9 cellular contexts compared by ENCODE assay signal in the genomic region with DNA sequence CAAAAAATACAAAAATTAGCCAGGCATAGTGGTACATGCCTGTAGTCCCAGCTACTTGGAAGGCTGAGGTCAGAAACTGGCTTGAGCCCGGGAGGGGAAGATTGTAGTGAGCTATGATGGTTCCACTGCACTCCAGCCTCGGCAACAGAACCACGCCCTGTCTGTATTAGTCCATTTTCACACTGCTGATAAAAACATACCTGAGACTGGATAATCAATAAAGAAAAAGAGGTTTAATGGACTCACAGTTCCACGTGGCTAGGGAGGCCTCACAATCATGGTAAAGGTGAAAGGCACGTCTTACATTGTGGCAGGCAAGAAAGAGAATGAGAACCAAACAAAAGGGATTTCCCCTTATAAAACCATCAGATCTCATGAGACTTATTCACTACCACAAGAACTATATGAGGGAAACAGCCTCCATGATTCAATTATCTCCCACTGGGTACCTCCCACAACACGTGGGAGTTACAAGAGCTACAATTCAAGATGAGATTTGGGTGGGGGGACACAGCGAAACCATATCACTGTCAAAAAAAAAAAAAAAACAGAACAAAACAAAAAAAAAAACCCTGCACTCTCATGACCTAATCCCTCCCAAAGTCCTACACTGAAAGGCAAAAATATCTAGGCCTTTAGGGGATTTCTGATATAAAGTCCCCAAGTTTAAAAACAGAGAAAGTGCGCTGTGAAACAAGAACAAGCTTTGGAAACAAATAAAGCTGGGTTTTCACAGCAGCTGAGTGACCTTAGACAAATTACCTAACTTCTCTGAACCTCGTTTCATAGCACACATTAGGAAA.
DNase-seq lines count a peak whose midpoint lies in the region; ATAC-seq and TF ChIP-seq lines count a peak whose summit lies in the region.
"Had no signal": no experiment of that assay in that cellular context is flagged by ENCODE, and none has a peak within 500 bp of the region (broad histone marks: within the 10 kb centered on the region; RNA-seq: fewer than 3 reads in every experiment).

No MANE protein-coding gene starts in this region.

- BruUV-seq in PC-3 (replicated peaks; lab: Mats Ljungman, UMichigan), result TSS peak; percentile 46

- H3K27me3 ChIP-seq in PC-3 (ENCODE audit: low read length), result peaks cover 18% of the 10 kb centered on the region

- peak overlapping the region; percentile 14; the same call in 1 of the 2 replicates for H2AFZ ChIP-seq in PC-3 (ENCODE audit: low read length)

- 0 out of 2 replicates have a peak, but pooled peaks cover 3% of the 10 kb centered on the region for H3K79me2 ChIP-seq in PC-3 (ENCODE audit: low read length)

- no peaks in the 10 kb centered on the region for H3K36me3 ChIP-seq in PC-3 (ENCODE audit: low read depth, low read length)

- intact Hi-C loops in PC-3 (cut with micrococcal nuclease) (no loop called here), Right ventricle myocardium superior (cut with DNase I) (no loop called here)

- TF ChIP-seq CTCF in PC-3 (conservative IDR thresholded peaks at IDR 0.05; ENCODE audit: low read depth, low read length), result no peak

- H3K4me3 ChIP-seq in PC-3 (ENCODE audit: low read length), result peak overlapping the region; percentile 43; the same call in 1 of the 2 replicates

- CTCF ChIA-PET in PC-3 (lab: Charles Lee), result no interaction called here

- DNase-seq in activated CD4-positive, CD25-positive, alpha-beta regulatory T cell (lab: John Stamatoyannopoulos, UW), result no peak
- DNase-seq in PC-3 (no peak), Right ventricle myocardium superior (no peak), NOMO-1 (lab: John Stamatoyannopoulos, UW; ENCODE audit: unreplicated experiment in 2 of 2) (no peak)
- DNase-seq in stimulated activated CD4-positive, alpha-beta T cell treated with anti-CD3 and anti-CD28 coated beads, Interleukin-4, amount 100 ng/mL, for 4 hours, result no peak

- H3K27ac ChIP-seq in PC-3 (ENCODE audit: low read length), result no peak overlapping the region
- H3K27ac ChIP-seq: 22Rv1 had no signal

- no peaks in the 10 kb centered on the region for H3K9me2 ChIP-seq in PC-3 (replicated peaks; ENCODE audit: low read length)

- H4K20me1 ChIP-seq in PC-3 (ENCODE audit: low read length), result no peaks in the 10 kb centered on the region

- H3K9me3 ChIP-seq in PC-3 (ENCODE audit: low read length), result no peaks in the 10 kb centered on the region

- peak overlapping the region; percentile 26; the same call in 1 of the 2 replicates for H3K4me2 ChIP-seq in PC-3 (ENCODE audit: low read length)

- H3F3A ChIP-seq in PC-3 (ENCODE audit: low read length, unreplicated experiment), result no peaks in the 10 kb centered on the region

- H3K4me1 ChIP-seq in PC-3 (ENCODE audit: insufficient read depth, low read length), result no peaks in the 10 kb centered on the region

- peak; percentile 17 to 24 for ATAC-seq in activated CD4-positive, CD25-positive, alpha-beta regulatory T cell treated with anti-CD3 and anti-CD28 coated beads, Interleukin-2, amount 50 U/mL, for 24 hours
- ATAC-seq in GM19468 (IDR thresholded peaks at IDR 0.05; ENCODE audit: extremely low read depth, unreplicated experiment) (peak; percentile 27), HG02938 (IDR thresholded peaks at IDR 0.05; ENCODE audit: unreplicated experiment) (peak; percentile 50), PC-3 (no peak), Right ventricle myocardium superior (ENCODE audit: poor library complexity) (no peak)

- POLR2A ChIA-PET in PC-3 (lab: Charles Lee; ENCODE audit: unreplicated experiment), result no interaction called here

- peak overlapping the region; percentile 30; the same call in 1 of the 2 replicates for H3K9ac ChIP-seq in PC-3 (ENCODE audit: low read length)

Comparison
In these comparisons a context has a peak if more than half of its experiments do, and no peak if none do; other contexts are left out.
1. ATAC-seq: peak in activated CD4-positive, CD25-positive, alpha-beta regulatory T cell treated with anti-CD3 and anti-CD28 coated beads, Interleukin-2, amount 50 U/mL, for 24 hours (2 of 2), GM19468 (single experiment) and HG02938 (single experiment); none in PC-3 (single experiment) and Right ventricle myocardium superior (single experiment).